Comparison of ENCODE assay signal across 1 cellular context in genomic region chr14:50599700-50600444, GRCh38.
TF ChIP-seq lines count a peak whose summit lies in the region.

No MANE protein-coding gene starts in this region.

TF ChIP-seq in K562, 482 proteins besides CTCF, POLR2A, EP300 and RAD21 (continued from another document):
- TF ChIP-seq PRDM10 (IDR thresholded peaks at IDR 0.05; ENCODE audit: partially characterized antibody): peak; percentile 11
TF ChIP-seq in K562: peak in this region for 3.
